Comparison of ENCODE assay signal across 7 cellular contexts in genomic region chr19:47713046-47714021, GRCh38. TPM values are rescaled to one million over a fixed set of nuclear protein-coding genes. Genes with fewer than 3 reads are reported as not detected.
DNase-seq lines count a peak whose midpoint lies in the region; ATAC-seq, FAIRE-seq and TF ChIP-seq lines count a peak whose summit lies in the region.

Gene EHD2, plus strand, starts transcription at chr19:47713422. Its CDS starts 3,191 bp downstream, at chr19:47716613.

- H3K4me3 ChIP-seq in heart right ventricle (peak within 1 kb of the TSS; percentile 58 to 79 (median 69)), prostate gland (peak within 1 kb of the TSS; percentile 44 to 51)

- peak; percentile 75 for DNase-seq in GM20000 (ENCODE audit: low spot score)
- DNase-seq in RCC 7860 (ENCODE audit: low spot score): peak; percentile 20
- peak; percentile 76 to 86 for DNase-seq in heart right ventricle
- DNase-seq in prostate gland (ENCODE audit: low spot score): peak; percentile 42

- H3K9me3 ChIP-seq in heart right ventricle (peaks cover 0 to 15% (median 0%) of the 10 kb centered on the region in 11 donors), prostate gland (no peaks in the 10 kb centered on the region)

- H3K4me1 ChIP-seq in heart right ventricle (peaks cover 19 to 48% (median 33%) of the 10 kb centered on the region in 9 donors), prostate gland (replicated peaks) (no peaks in the 10 kb centered on the region)

- 5 to 10% (median 6%) methylated on average over 31 to 52 of the region's 52 CpGs for WGBS in adipose tissue, 3 donors
- WGBS in heart right ventricle, 2 donors: 7% methylated on average over 52 of the region's 52 CpGs
- WGBS in prostate gland: 6% methylated on average over 52 of the region's 52 CpGs

- ATAC-seq in heart right ventricle (peak; percentile 94 to 96 (median 95)), HG02678 (IDR thresholded peaks at IDR 0.05; ENCODE audit: unreplicated experiment) (no peak), HG02610 (IDR thresholded peaks at IDR 0.05; ENCODE audit: unreplicated experiment) (no peak)

- intact Hi-C loops in heart right ventricle (cut with DNase I): loop anchor here in 9 of 10 donors (1.0 to 5.0 kb wide), 8 partner anchors 15 to 79 kb away; partner anchors contain the start of gene NOP53 (in 1 of the 9)
- intact Hi-C loops in prostate gland (cut with DNase I): loop anchor here (1.0 to 2.0 kb wide), 2 partner anchors 30 to 75 kb away; no protein-coding TSS in a partner anchor

- H3K27me3 ChIP-seq in heart right ventricle: peaks cover 0 to 34% (median 4%) of the 10 kb centered on the region in 7 donors
- H3K27me3 ChIP-seq in prostate gland (replicated peaks; ENCODE audit: insufficient read depth): no peaks in the 10 kb centered on the region

- peak; percentile 84 for TF ChIP-seq POLR2A in prostate gland (IDR thresholded peaks at IDR 0.05)

- H3K36me3 ChIP-seq in heart right ventricle (peaks cover 0 to 31% (median 11%) of the 10 kb centered on the region in 9 donors), prostate gland (no peaks in the 10 kb centered on the region)

- FAIRE-seq in RCC 7860 (lab: Jason Lieb, UNC): no peak

- H3K27ac ChIP-seq in adipose tissue (ENCODE audit: low read depth, low read length) (no peak within 1 kb of the TSS), heart right ventricle (peak within 1 kb of the TSS; percentile 77 to 95 (median 86)), prostate gland (peak within 1 kb of the TSS; percentile 83 to 87)

- TF ChIP-seq CTCF in GM20000 (IDR thresholded peaks at IDR 0.05; ENCODE audit: extremely low read depth, missing control alignments) (peak; percentile 68), heart right ventricle (IDR thresholded peaks at IDR 0.05) (peak; percentile 93 to 98 (median 96)), prostate gland (IDR thresholded peaks at IDR 0.05) (peak; percentile 95 to 98 (median 96))

RNA-seq across cellular contexts. Expression of gene EHD2, which starts in this region (rescaled TPM):
- polyA plus RNA-seq in adipose tissue: 100 to 1,000 TPM in 2 of 3 donors, 10 to 100 TPM in 1; 32.7 to 202 (median 129) TPM
- total RNA-seq in heart right ventricle: 10 to 100 TPM; 27.5 to 78.2 (median 40.5) TPM
- 10 to 100 TPM; 51.1 to 61.0 TPM for polyA plus RNA-seq in heart right ventricle
- 10 to 100 TPM; 48.7 to 83.2 TPM for total RNA-seq in prostate gland

Comparison
In these comparisons a context has a peak if more than half of its experiments do, and no peak if none do; other contexts are left out.
1. DNase-seq: peak in every context shown above with its lines; median percentile 81 in heart right ventricle; 75 in GM20000; 42 in prostate gland; 20 in RCC 7860.
2. ATAC-seq: peak in heart right ventricle (8 of 8); none in HG02678 (single experiment) and HG02610 (single experiment).
3. Peak in every context shown above with its lines, with median percentiles within 50 percentile points of each other: CTCF ChIP-seq.